In genomic region chr11:6611092-6612007, GRCh38 we compare ENCODE assay signal across 8 cellular contexts. TPM values are rescaled to one million over a fixed set of nuclear protein-coding genes. Genes with fewer than 3 reads are reported as not detected.
DNase-seq lines count a peak whose midpoint lies in the region; ATAC-seq and TF ChIP-seq lines count a peak whose summit lies in the region.

No MANE protein-coding gene starts in this region.

- ATAC-seq in GM21737 (IDR thresholded peaks at IDR 0.05; ENCODE audit: unreplicated experiment) = peak; percentile 15
- ATAC-seq in right cardiac atrium = peak; percentile 1 to 2

- H3K27me3 Mint-ChIP-seq in activated naive CD8-positive, alpha-beta T cell treated with anti-CD3 and anti-CD28 coated beads for 36 hours = no peaks in the 10 kb centered on the region

- TF ChIP-seq EP300 in sigmoid colon (IDR thresholded peaks at IDR 0.05) = no peak

- no peaks in the 10 kb centered on the region for H3K27me3 ChIP-seq in GM06990 (replicated peaks; ENCODE audit: control insufficient read depth, insufficient read depth, low read length)
- H3K27me3 ChIP-seq in MG63 = no peaks in the 10 kb centered on the region
- H3K27me3 ChIP-seq in right cardiac atrium (ENCODE audit: control insufficient read depth, insufficient read depth) = no peaks in the 10 kb centered on the region
- no peaks in the 10 kb centered on the region for H3K27me3 ChIP-seq in sigmoid colon

- peaks cover 27% of the 10 kb centered on the region for H3K4me1 Mint-ChIP-seq in activated naive CD8-positive, alpha-beta T cell treated with anti-CD3 and anti-CD28 coated beads for 36 hours

- H3K4me3 ChIP-seq in GM06990 (replicated peaks; ENCODE audit: low read depth, low read length) (peak overlapping the region; percentile 62), MG63 (peak overlapping the region; percentile 77), right cardiac atrium (ENCODE audit: low read length) (peak overlapping the region; percentile 91), sigmoid colon (peak overlapping the region; percentile 64 to 90 (median 82))

- H3K27ac Mint-ChIP-seq in activated naive CD8-positive, alpha-beta T cell treated with anti-CD3 and anti-CD28 coated beads for 36 hours = peak overlapping the region; percentile 93

- H3K4me1 ChIP-seq in right cardiac atrium (ENCODE audit: control insufficient read depth, insufficient read depth, low read length) (peaks cover 11% of the 10 kb centered on the region), sigmoid colon (peaks cover 0 to 68% (median 62%) of the 10 kb centered on the region in 4 donors)

- peak overlapping the region; percentile 95 for H3K4me3 Mint-ChIP-seq in activated naive CD8-positive, alpha-beta T cell treated with anti-CD3 and anti-CD28 coated beads for 36 hours

- H3K9me3 ChIP-seq in MG63 (no peaks in the 10 kb centered on the region), right cardiac atrium (ENCODE audit: control insufficient read depth, low read length) (no peaks in the 10 kb centered on the region), sigmoid colon (no peaks in the 10 kb centered on the region)

- peaks cover 25% of the 10 kb centered on the region for H3K36me3 ChIP-seq in GM06990 (ENCODE audit: control insufficient read depth, insufficient read depth, low read length)
- peaks cover 52% of the 10 kb centered on the region for H3K36me3 ChIP-seq in MG63
- peaks cover 29 to 64% (median 47%) of the 10 kb centered on the region in 4 donors for H3K36me3 ChIP-seq in sigmoid colon

- H3K9me3 Mint-ChIP-seq in activated naive CD8-positive, alpha-beta T cell treated with anti-CD3 and anti-CD28 coated beads for 36 hours = no peaks in the 10 kb centered on the region

- no peak for TF ChIP-seq CTCF in GM06990 (IDR thresholded peaks at IDR 0.05; ENCODE audit: insufficient read depth, low read length, poor library complexity, severe bottlenecking)
- no peak for TF ChIP-seq CTCF in sigmoid colon (IDR thresholded peaks at IDR 0.05)

- WGBS in right cardiac atrium = 9% methylated on average over 45 of the region's 45 CpGs
- WGBS in sigmoid colon, 2 donors = 9 to 14% methylated on average over 45 of the region's 45 CpGs

- H3K36me3 Mint-ChIP-seq in activated naive CD8-positive, alpha-beta T cell treated with anti-CD3 and anti-CD28 coated beads for 36 hours = peaks cover 43% of the 10 kb centered on the region

- peak; percentile 54 for DNase-seq in GM06990 (ENCODE audit: extremely low read depth, insufficient read length)
- DNase-seq in MG63 = peak; percentile 40
- peak; percentile 32 for DNase-seq in activated naive CD8-positive, alpha-beta T cell treated with anti-CD3 and anti-CD28 coated beads for 36 hours
- peak; percentile 61 to 89 (median 80) for DNase-seq in right cardiac atrium
- peak; percentile 84 for DNase-seq in sigmoid colon
- no peak for DNase-seq in NCI-H2081 treated with DMSO at 0.1 percent for 48 hours (lab: John Stamatoyannopoulos, UW)
- no peak for DNase-seq in NCI-H2107 treated with DMSO at 0.1 percent for 48 hours (lab: John Stamatoyannopoulos, UW; ENCODE audit: unreplicated experiment)

- H3K27ac ChIP-seq in right cardiac atrium (ENCODE audit: low read length) (peak overlapping the region; percentile 88), sigmoid colon (peak overlapping the region; percentile 98 to 99 (median 98))

- TF ChIP-seq POLR2A in sigmoid colon (IDR thresholded peaks at IDR 0.05) = no peak

- intact Hi-C loops in right cardiac atrium (cut with DNase I) (loop anchor here in 3 of 4 donors (2.0 to 5.0 kb wide), 2 partner anchors 71 kb away; partner anchors contain the start of gene MRPL17 (in 3 of the 3)), sigmoid colon (cut with DNase I) (no loop called here)

RNA-seq across cellular contexts. Expression of gene TAF10, which starts 0.7 kb away (rescaled TPM):
- 59.5 and 111 TPM in 2 replicates for total RNA-seq in MG63 (2014; rRNA removed; shearing (Covaris generic); ENCODE audit: low replicate concordance)
- total RNA-seq in activated naive CD8-positive, alpha-beta T cell treated with anti-CD3 and anti-CD28 coated beads for 36 hours = 100 to 1,000 TPM; 156 to 160 TPM
- 100 to 1,000 TPM in 2 of 4 donors, 10 to 100 TPM in 2; 96.9 to 115 (median 99.1) TPM for total RNA-seq in right cardiac atrium
- polyA plus RNA-seq in right cardiac atrium = 100 TPM
- total RNA-seq in sigmoid colon = 10 to 100 TPM; 33.2 to 60.0 (median 49.0) TPM
- polyA plus RNA-seq in sigmoid colon = 100 to 1,000 TPM in 2 of 3 donors, 10 to 100 TPM in 1; 67.6 to 148 (median 129) TPM

RNA-seq across cellular contexts. Expression of gene ILK, which starts 7.8 kb away (rescaled TPM):
- total RNA-seq in MG63 (2014; rRNA removed; shearing (Covaris generic); ENCODE audit: low replicate concordance) = 92.9 and 136 TPM in 2 replicates
- 10 to 100 TPM; 66.1 to 68.0 TPM for total RNA-seq in activated naive CD8-positive, alpha-beta T cell treated with anti-CD3 and anti-CD28 coated beads for 36 hours
- total RNA-seq in right cardiac atrium = 100 to 1,000 TPM; 176 to 196 (median 192) TPM
- polyA plus RNA-seq in right cardiac atrium = 180 TPM
- total RNA-seq in sigmoid colon = 100 to 1,000 TPM; 450 to 607 (median 548) TPM
- 100 to 1,000 TPM in 2 of 3 donors, 10 to 100 TPM in 1; 93.7 to 117 (median 100) TPM for polyA plus RNA-seq in sigmoid colon

RNA-seq across cellular contexts. Expression of gene TPP1, which starts 7.9 kb away (rescaled TPM):
- 2.5 and 15.2 TPM in 2 replicates for total RNA-seq in MG63 (2014; rRNA removed; shearing (Covaris generic); ENCODE audit: low replicate concordance)
- 10 to 100 TPM; 30.7 to 33.7 TPM for total RNA-seq in activated naive CD8-positive, alpha-beta T cell treated with anti-CD3 and anti-CD28 coated beads for 36 hours
- total RNA-seq in right cardiac atrium (10 to 100 TPM; 56.7 to 98.3 (median 78.2) TPM), sigmoid colon (10 to 100 TPM; 39.8 to 58.8 (median 45.9) TPM)
- polyA plus RNA-seq in right cardiac atrium (52.6 TPM), sigmoid colon (10 to 100 TPM; 13.2 to 60.3 (median 55.5) TPM)

RNA-seq across cellular contexts. Expression of gene RRP8, which starts 7.9 kb away (rescaled TPM):
- total RNA-seq in MG63 (2014; rRNA removed; shearing (Covaris generic); ENCODE audit: low replicate concordance) = 21.1 and 32.9 TPM in 2 replicates
- total RNA-seq in activated naive CD8-positive, alpha-beta T cell treated with anti-CD3 and anti-CD28 coated beads for 36 hours = 10 to 100 TPM; 37.8 to 45.3 TPM
- total RNA-seq in right cardiac atrium (10 to 100 TPM; 15.8 to 21.7 (median 18.7) TPM), sigmoid colon (10 to 100 TPM; 20.7 to 23.2 (median 21.7) TPM)
- polyA plus RNA-seq in right cardiac atrium (18.2 TPM), sigmoid colon (10 to 100 TPM; 10.2 to 15.8 (median 12.3) TPM)

RNA-seq across cellular contexts. Expression of gene DCHS1, which starts 44.3 kb away (rescaled TPM):
- total RNA-seq in MG63 (2014; rRNA removed; shearing (Covaris generic); ENCODE audit: low replicate concordance) = 4.3 and 5.4 TPM in 2 replicates
- total RNA-seq in activated naive CD8-positive, alpha-beta T cell treated with anti-CD3 and anti-CD28 coated beads for 36 hours = 1 to 10 TPM; 1.3 to 1.4 TPM
- 10 to 100 TPM; 12.4 to 19.2 (median 14.9) TPM for total RNA-seq in right cardiac atrium
- 6.4 TPM for polyA plus RNA-seq in right cardiac atrium
- total RNA-seq in sigmoid colon = 10 to 100 TPM; 21.7 to 57.1 (median 32.2) TPM
- polyA plus RNA-seq in sigmoid colon = 1 to 10 TPM in 1 of 3 donors, under 1 TPM in 2; under 0.01 to 6.3 (median 0.46) TPM

Comparison
In these comparisons a context has a peak if more than half of its experiments do, and no peak if none do; other contexts are left out.
1. DNase-seq: peak in GM06990 (single experiment), MG63 (single experiment), activated naive CD8-positive, alpha-beta T cell treated with anti-CD3 and anti-CD28 coated beads for 36 hours (single experiment), right cardiac atrium (3 of 3) and sigmoid colon (single experiment); none in NCI-H2081 treated with DMSO at 0.1 percent for 48 hours (single experiment) and NCI-H2107 treated with DMSO at 0.1 percent for 48 hours (single experiment).
2. Peak in every context shown above with its lines, with median percentiles within 50 percentile points of each other: H3K4me3 ChIP-seq.